ENCODE assay signal across 1 cellular context in the genomic region with DNA sequence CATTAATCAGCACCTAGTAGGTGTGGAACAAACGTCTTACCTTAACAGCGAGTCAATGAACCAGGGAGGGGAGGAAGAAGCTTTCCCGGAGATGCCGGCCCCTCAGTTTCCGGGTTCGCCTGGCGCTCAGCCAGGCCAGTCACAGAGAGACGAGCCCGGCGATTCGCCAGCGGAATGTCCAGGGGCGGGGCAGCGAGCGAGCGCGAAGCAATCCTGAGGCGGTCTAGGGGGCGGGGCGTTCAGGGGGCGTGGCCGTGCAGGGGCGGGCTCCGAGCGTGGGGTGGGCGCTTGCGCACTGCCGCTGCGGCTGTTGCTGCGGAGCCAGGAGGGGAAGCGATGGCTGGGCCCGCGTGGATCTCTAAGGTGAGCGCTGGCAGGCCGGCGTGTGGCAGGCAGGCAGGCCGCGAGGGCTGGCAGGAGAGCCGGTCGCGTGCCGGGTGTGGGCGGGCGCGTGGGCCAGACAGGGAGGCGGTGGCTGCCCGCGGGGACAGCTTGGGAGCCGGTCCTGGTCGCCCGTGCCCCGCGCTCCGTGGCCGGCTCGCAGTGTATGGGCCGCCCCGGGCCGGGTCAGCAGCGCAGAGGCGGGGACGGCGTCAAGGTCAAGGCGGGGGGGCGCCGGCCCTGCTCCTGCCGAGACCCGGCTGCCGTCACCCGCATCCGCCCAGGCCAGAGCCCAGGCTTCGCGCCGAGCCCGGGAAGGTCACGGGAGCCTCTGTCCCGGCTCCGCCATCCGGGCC.
TF ChIP-seq lines count a peak whose summit lies in the region.

IDH3A (plus strand) TSS at position 295 of the 737 bp plus-strand sequence; CDS start at position 337, 42 bp downstream.

TF ChIP-seq in HepG2, 621 proteins besides CTCF, POLR2A, EP300 and RAD21 (continued from another document and continues in another):
- TF ChIP-seq POLR2AphosphoS5 (IDR thresholded peaks at IDR 0.05; ENCODE audit: low read depth, low read length) (peak; percentile 87), HNRNPUL1 (IDR thresholded peaks at IDR 0.05; ENCODE audit: low read depth, low read length) (no peak), IKZF1 (IDR thresholded peaks at IDR 0.05) (no peak), ZMAT3 (CRISPR knock-in tag; conservative IDR thresholded peaks at IDR 0.05) (peak; percentile 52; the same call in 1 of the 2 replicates), ZKSCAN5 (CRISPR knock-in tag; IDR thresholded peaks at IDR 0.05) (no peak), ZNF709 (CRISPR knock-in tag; IDR thresholded peaks at IDR 0.05) (no peak; the same call in 1 of the 2 replicates), ZNF468 (CRISPR knock-in tag; IDR thresholded peaks at IDR 0.05) (no peak), CHCHD3 (CRISPR knock-in tag; IDR thresholded peaks at IDR 0.05) (peak; percentile 57; the same call in 1 of the 2 replicates), KAT8 (CRISPR knock-in tag; IDR thresholded peaks at IDR 0.05) (peak; percentile 75), TOE1 (CRISPR knock-in tag; IDR thresholded peaks at IDR 0.05) (no peak), SP4 (CRISPR knock-in tag; IDR thresholded peaks at IDR 0.05) (peak; percentile 74; the same call in 1 of the 2 replicates), ZNF253 (CRISPR knock-in tag; IDR thresholded peaks at IDR 0.05; ENCODE audit: borderline replicate concordance) (no peak), HNRNPL (IDR thresholded peaks at IDR 0.05; ENCODE audit: low read depth, low read length) (no peak), ZBTB42 (CRISPR knock-in tag; IDR thresholded peaks at IDR 0.05) (no peak), SMARCE1 (IDR thresholded peaks at IDR 0.05; ENCODE audit: borderline replicate concordance) (no peak), SAFB2 (CRISPR knock-in tag; IDR thresholded peaks at IDR 0.05; ENCODE audit: borderline replicate concordance, low read depth) (no peak), SRSF4 (IDR thresholded peaks at IDR 0.05; ENCODE audit: low read depth, low read length, poor library complexity, severe bottlenecking) (no peak), KLF11 (CRISPR knock-in tag; IDR thresholded peaks at IDR 0.05) (no peak), MTA1 (CRISPR knock-in tag; IDR thresholded peaks at IDR 0.05; ENCODE audit: borderline replicate concordance) (peak; percentile 60; the same call in 1 of the 2 replicates), ZNF333 (CRISPR knock-in tag; IDR thresholded peaks at IDR 0.05; ENCODE audit: borderline replicate concordance) (no peak), SALL2 (CRISPR knock-in tag; IDR thresholded peaks at IDR 0.05) (no peak), NR2F1 (CRISPR knock-in tag; IDR thresholded peaks at IDR 0.05) (no peak), HNRNPH1 (optimal IDR thresholded peaks at IDR 0.05; ENCODE audit: low read depth, low read length) (no peak), SALL1 (CRISPR knock-in tag; IDR thresholded peaks at IDR 0.05) (peak; percentile 67), NAIF1 (CRISPR knock-in tag; IDR thresholded peaks at IDR 0.05; ENCODE audit: borderline replicate concordance) (no peak), ARID4A (CRISPR knock-in tag; IDR thresholded peaks at IDR 0.05; ENCODE audit: borderline replicate concordance) (peak; percentile 82; the same call in 1 of the 2 replicates), ZNF235 (CRISPR knock-in tag; IDR thresholded peaks at IDR 0.05; ENCODE audit: borderline replicate concordance) (no peak), ZNF7 (CRISPR knock-in tag; IDR thresholded peaks at IDR 0.05) (no peak)
- TF ChIP-seq, protein P1, sequence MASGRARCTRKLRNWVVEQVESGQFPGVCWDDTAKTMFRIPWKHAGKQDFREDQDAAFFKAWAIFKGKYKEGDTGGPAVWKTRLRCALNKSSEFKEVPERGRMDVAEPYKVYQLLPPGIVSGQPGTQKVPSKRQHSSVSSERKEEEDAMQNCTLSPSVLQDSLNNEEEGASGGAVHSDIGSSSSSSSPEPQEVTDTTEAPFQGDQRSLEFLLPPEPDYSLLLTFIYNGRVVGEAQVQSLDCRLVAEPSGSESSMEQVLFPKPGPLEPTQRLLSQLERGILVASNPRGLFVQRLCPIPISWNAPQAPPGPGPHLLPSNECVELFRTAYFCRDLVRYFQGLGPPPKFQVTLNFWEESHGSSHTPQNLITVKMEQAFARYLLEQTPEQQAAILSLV (CRISPR knock-in tag; IDR thresholded peaks at IDR 0.05; ENCODE audit: borderline replicate concordance): peak; percentile 64; the same call in 1 of the 2 replicates
- TF ChIP-seq, protein P2, sequence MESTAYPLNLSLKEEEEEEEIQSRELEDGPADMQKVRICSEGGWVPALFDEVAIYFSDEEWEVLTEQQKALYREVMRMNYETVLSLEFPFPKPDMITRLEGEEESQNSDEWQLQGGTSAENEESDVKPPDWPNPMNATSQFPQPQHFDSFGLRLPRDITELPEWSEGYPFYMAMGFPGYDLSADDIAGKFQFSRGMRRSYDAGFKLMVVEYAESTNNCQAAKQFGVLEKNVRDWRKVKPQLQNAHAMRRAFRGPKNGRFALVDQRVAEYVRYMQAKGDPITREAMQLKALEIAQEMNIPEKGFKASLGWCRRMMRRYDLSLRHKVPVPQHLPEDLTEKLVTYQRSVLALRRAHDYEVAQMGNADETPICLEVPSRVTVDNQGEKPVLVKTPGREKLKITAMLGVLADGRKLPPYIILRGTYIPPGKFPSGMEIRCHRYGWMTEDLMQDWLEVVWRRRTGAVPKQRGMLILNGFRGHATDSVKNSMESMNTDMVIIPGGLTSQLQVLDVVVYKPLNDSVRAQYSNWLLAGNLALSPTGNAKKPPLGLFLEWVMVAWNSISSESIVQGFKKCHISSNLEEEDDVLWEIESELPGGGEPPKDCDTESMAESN (CRISPR knock-in tag; conservative IDR thresholded peaks at IDR 0.05): peak; percentile 65; the same call in 1 of the 2 replicates
- TF ChIP-seq, protein P3, sequence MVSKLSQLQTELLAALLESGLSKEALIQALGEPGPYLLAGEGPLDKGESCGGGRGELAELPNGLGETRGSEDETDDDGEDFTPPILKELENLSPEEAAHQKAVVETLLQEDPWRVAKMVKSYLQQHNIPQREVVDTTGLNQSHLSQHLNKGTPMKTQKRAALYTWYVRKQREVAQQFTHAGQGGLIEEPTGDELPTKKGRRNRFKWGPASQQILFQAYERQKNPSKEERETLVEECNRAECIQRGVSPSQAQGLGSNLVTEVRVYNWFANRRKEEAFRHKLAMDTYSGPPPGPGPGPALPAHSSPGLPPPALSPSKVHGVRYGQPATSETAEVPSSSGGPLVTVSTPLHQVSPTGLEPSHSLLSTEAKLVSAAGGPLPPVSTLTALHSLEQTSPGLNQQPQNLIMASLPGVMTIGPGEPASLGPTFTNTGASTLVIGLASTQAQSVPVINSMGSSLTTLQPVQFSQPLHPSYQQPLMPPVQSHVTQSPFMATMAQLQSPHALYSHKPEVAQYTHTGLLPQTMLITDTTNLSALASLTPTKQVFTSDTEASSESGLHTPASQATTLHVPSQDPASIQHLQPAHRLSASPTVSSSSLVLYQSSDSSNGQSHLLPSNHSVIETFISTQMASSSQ (IDR thresholded peaks at IDR 0.05; ENCODE audit: low read depth): no peak
- TF ChIP-seq, protein P3 (CRISPR knock-in tag; IDR thresholded peaks at IDR 0.05; ENCODE audit: borderline replicate concordance): no peak
- TF ChIP-seq, protein P4, sequence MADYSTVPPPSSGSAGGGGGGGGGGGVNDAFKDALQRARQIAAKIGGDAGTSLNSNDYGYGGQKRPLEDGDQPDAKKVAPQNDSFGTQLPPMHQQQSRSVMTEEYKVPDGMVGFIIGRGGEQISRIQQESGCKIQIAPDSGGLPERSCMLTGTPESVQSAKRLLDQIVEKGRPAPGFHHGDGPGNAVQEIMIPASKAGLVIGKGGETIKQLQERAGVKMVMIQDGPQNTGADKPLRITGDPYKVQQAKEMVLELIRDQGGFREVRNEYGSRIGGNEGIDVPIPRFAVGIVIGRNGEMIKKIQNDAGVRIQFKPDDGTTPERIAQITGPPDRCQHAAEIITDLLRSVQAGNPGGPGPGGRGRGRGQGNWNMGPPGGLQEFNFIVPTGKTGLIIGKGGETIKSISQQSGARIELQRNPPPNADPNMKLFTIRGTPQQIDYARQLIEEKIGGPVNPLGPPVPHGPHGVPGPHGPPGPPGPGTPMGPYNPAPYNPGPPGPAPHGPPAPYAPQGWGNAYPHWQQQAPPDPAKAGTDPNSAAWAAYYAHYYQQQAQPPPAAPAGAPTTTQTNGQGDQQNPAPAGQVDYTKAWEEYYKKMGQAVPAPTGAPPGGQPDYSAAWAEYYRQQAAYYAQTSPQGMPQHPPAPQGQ (CRISPR knock-in tag; IDR thresholded peaks at IDR 0.05; ENCODE audit: borderline replicate concordance): no peak
- TF ChIP-seq, protein P5, sequence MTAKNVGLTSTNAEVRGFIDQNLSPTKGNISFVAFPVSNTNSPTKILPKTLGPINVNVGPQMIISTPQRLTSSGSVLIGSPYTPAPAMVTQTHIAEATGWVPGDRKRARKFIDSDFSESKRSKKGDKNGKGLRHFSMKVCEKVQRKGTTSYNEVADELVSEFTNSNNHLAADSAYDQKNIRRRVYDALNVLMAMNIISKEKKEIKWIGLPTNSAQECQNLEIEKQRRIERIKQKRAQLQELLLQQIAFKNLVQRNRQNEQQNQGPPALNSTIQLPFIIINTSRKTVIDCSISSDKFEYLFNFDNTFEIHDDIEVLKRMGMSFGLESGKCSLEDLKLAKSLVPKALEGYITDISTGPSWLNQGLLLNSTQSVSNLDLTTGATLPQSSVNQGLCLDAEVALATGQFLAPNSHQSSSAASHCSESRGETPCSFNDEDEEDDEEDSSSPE (CRISPR knock-in tag; IDR thresholded peaks at IDR 0.05): no peak; the same call in 1 of the 2 replicates
- TF ChIP-seq, protein P6, sequence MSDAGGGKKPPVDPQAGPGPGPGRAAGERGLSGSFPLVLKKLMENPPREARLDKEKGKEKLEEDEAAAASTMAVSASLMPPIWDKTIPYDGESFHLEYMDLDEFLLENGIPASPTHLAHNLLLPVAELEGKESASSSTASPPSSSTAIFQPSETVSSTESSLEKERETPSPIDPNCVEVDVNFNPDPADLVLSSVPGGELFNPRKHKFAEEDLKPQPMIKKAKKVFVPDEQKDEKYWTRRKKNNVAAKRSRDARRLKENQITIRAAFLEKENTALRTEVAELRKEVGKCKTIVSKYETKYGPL (CRISPR knock-in tag; IDR thresholded peaks at IDR 0.05): no peak
- TF ChIP-seq, protein P7, sequence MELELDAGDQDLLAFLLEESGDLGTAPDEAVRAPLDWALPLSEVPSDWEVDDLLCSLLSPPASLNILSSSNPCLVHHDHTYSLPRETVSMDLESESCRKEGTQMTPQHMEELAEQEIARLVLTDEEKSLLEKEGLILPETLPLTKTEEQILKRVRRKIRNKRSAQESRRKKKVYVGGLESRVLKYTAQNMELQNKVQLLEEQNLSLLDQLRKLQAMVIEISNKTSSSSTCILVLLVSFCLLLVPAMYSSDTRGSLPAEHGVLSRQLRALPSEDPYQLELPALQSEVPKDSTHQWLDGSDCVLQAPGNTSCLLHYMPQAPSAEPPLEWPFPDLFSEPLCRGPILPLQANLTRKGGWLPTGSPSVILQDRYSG (CRISPR knock-in tag; IDR thresholded peaks at IDR 0.05): no peak
- TF ChIP-seq, protein P8, sequence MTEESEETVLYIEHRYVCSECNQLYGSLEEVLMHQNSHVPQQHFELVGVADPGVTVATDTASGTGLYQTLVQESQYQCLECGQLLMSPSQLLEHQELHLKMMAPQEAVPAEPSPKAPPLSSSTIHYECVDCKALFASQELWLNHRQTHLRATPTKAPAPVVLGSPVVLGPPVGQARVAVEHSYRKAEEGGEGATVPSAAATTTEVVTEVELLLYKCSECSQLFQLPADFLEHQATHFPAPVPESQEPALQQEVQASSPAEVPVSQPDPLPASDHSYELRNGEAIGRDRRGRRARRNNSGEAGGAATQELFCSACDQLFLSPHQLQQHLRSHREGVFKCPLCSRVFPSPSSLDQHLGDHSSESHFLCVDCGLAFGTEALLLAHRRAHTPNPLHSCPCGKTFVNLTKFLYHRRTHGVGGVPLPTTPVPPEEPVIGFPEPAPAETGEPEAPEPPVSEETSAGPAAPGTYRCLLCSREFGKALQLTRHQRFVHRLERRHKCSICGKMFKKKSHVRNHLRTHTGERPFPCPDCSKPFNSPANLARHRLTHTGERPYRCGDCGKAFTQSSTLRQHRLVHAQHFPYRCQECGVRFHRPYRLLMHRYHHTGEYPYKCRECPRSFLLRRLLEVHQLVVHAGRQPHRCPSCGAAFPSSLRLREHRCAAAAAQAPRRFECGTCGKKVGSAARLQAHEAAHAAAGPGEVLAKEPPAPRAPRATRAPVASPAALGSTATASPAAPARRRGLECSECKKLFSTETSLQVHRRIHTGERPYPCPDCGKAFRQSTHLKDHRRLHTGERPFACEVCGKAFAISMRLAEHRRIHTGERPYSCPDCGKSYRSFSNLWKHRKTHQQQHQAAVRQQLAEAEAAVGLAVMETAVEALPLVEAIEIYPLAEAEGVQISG (CRISPR knock-in tag; IDR thresholded peaks at IDR 0.05): peak; percentile 76
